ENCODE assay signal across 27 cellular contexts in genomic region chr16:51390877-51391276, GRCh38.
"Had no signal": no experiment of that assay in that cellular context is flagged by ENCODE, and none has a peak within 500 bp of the region (broad histone marks: within the 10 kb centered on the region; RNA-seq: fewer than 3 reads in every experiment).

No MANE protein-coding gene starts in this region.

- H3K36me3 ChIP-seq: ascending aorta, cardiac muscle cell, colonic mucosa, left lung, ovary, right lobe of liver, transverse colon, WERI-Rb-1 had no signal

- FAIRE-seq: frontal cortex had no signal

- H3K9me3 ChIP-seq: ascending aorta, colonic mucosa, mucosa of descending colon, ovary, right lobe of liver, testis, transverse colon had no signal

- H3K4me3 ChIP-seq: ascending aorta, cardiac muscle cell, colonic mucosa, hepatocyte, left lung, lung, mucosa of descending colon, ovary, right lobe of liver, transverse colon had no signal

- ATAC-seq: left lung; mucosa of descending colon; natural killer cell treated with Interleukin-12 subunit alpha and Interleukin-12 subunit beta and Interleukin-15 and Interleukin-18, amount 100 ng/mL, for 72 hours; right lobe of liver; stimulated activated naive CD8-positive, alpha-beta T cell treated with anti-CD3 and anti-CD28 coated beads, Interleukin-15, Interleukin-2, amounts not matched to agents 100 U/mL and 50 U/mL, for 24 hours had no signal

- H3K4me1 ChIP-seq: ascending aorta, colonic mucosa, left lung, right lobe of liver, testis, transverse colon had no signal

- H3K4me2 ChIP-seq: hepatocyte had no signal

- H3K27ac ChIP-seq: ascending aorta, cardiac muscle cell, colonic mucosa, hepatocyte, left lung, ovary, right lobe of liver, testis, transverse colon, WERI-Rb-1 had no signal

- H3K27me3 ChIP-seq: ascending aorta, cardiac muscle cell, colonic mucosa, hepatocyte, ovary, right lobe of liver, testis, transverse colon had no signal

- DNase-seq: activated CD4-positive, alpha-beta memory T cell treated with anti-CD3 and anti-CD28 coated beads for 36 hours; activated CD4-positive, alpha-beta T cell treated with anti-CD3 and anti-CD28 coated beads, Interleukin-2, amount 10 ng/mL, durations not matched to agents 24 days and 14 days; activated CD4-positive, CD25-positive, alpha-beta regulatory T cell treated with anti-CD3 and anti-CD28 coated beads, Interleukin-2, amount 50 U/mL, for 72 hours; activated CD8-positive, alpha-beta memory T cell treated with anti-CD3 and anti-CD28 coated beads, Interleukin-2, amount 50 U/mL, for 4 hours; activated gamma-delta T cell; activated naive CD4-positive, alpha-beta T cell treated with anti-CD3 and anti-CD28 coated beads, Interleukin-2, amount 10 ng/mL, durations not matched to agents 7 days and 5 days; activated naive CD8-positive, alpha-beta T cell treated with anti-CD3 and anti-CD28 coated beads, Interleukin-2, amount 10 ng/mL, durations not matched to agents 7 days and 5 days; activated T-cell treated with anti-CD3 and anti-CD28 coated beads, Interleukin-2, amount 50 U/mL, for 1 hour; cerebellar nuclear complex; colonic mucosa; effector CD8-positive, alpha-beta T cell; left lung; mucosa of descending colon; ovary; right lobe of liver; stimulated activated CD4-positive, alpha-beta T cell treated with anti-CD3 and anti-CD28 coated beads, Interleukin-4, amount 100 ng/mL, for 1 hour; stimulated activated naive CD8-positive, alpha-beta T cell treated with anti-CD3 and anti-CD28 coated beads, Interleukin-15, Interleukin-2, amounts not matched to agents 100 U/mL and 50 U/mL, for 24 hours; T1000; testis; transverse colon; WERI-Rb-1 had no signal
